In the genomic region with DNA sequence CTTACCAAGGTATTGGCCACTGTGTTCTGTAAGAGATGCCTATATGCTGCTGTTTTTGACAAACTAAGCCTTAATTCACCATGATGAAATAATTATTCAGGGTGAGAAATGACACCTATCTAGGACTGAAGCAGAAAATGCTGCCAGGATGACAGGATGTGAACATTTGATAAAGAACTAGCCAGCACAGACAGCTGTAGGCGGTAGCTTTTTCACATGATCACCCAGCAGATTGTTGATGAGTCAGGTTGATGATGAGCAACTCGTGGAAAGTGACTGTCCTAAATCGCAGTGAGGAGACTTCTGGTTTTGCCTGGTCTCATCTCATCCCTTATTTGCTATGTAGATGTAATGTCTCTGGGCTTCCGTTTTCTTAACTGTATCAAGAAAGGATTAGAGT, we compare ENCODE assay signal across 9 cellular contexts.
DNase-seq lines count a peak whose midpoint lies in the region; ATAC-seq lines count a peak whose summit lies in the region.
"Had no signal": no experiment of that assay in that cellular context is flagged by ENCODE, and none has a peak within 500 bp of the region (broad histone marks: within the 10 kb centered on the region; RNA-seq: fewer than 3 reads in every experiment).

No MANE protein-coding gene starts in this region.

- no peak overlapping the region for H3K4me2 ChIP-seq in mesendoderm (ENCODE audit: low read length)

- no peak overlapping the region for H3K56ac ChIP-seq in mesendoderm (ENCODE audit: low read length)

- no peak overlapping the region for H3K4me3 ChIP-seq in MG63
- H3K4me3 ChIP-seq in mesendoderm (ENCODE audit: low read length): no peak overlapping the region

- no peak overlapping the region for H4K8ac ChIP-seq in mesendoderm (ENCODE audit: low read depth, low read length)

- no peak overlapping the region for H2BK120ac ChIP-seq in mesendoderm (ENCODE audit: low read depth, low read length)

- H2AK5ac ChIP-seq in mesendoderm (ENCODE audit: low read length): no peak overlapping the region

- no peak overlapping the region for H4K5ac ChIP-seq in mesendoderm (ENCODE audit: low read length)

- no peak overlapping the region for H2BK5ac ChIP-seq in mesendoderm (ENCODE audit: low read length)

- ATAC-seq in GM18499 (IDR thresholded peaks at IDR 0.05; ENCODE audit: insufficient read depth, unreplicated experiment) (peak; percentile 94), GM21786 (IDR thresholded peaks at IDR 0.05; ENCODE audit: unreplicated experiment) (peak; percentile 90)
- ATAC-seq: naive thymus-derived CD8-positive, alpha-beta T cell had no signal

- no peak overlapping the region for H3K27ac ChIP-seq in mesendoderm (ENCODE audit: low read depth, low read length)

- WGBS in mesendoderm (ENCODE audit: extremely low coverage, insufficient coverage, low lambda C conversion rate): no CpG with 5 or more reads among the region's 4 CpGs

- no peak overlapping the region for H3K23ac ChIP-seq in mesendoderm (ENCODE audit: low read length)

- H3K9me3 ChIP-seq in MG63: no peaks in the 10 kb centered on the region

- H3K36me3 ChIP-seq in MG63 (no peaks in the 10 kb centered on the region), mesendoderm (ENCODE audit: control insufficient read depth, insufficient read depth, low read length) (no peaks in the 10 kb centered on the region)

- H3K4ac ChIP-seq in mesendoderm (ENCODE audit: low read depth, low read length): no peak overlapping the region

- H3K79me1 ChIP-seq in mesendoderm (ENCODE audit: low read length): peaks cover 2% of the 10 kb centered on the region

- H3K4me1 ChIP-seq in mesendoderm (ENCODE audit: control insufficient read depth, low read depth, low read length): no peaks in the 10 kb centered on the region

- H3K79me2 ChIP-seq in mesendoderm (ENCODE audit: control insufficient read depth, insufficient read depth, low read length): no peaks in the 10 kb centered on the region

- DNase-seq in MG63 (peak; percentile 54), mesendoderm (peak; percentile 63), NCI-H524 treated with DMSO at 0.1 percent for 48 hours (lab: John Stamatoyannopoulos, UW) (no peak), NCI-H2107 treated with DMSO at 0.1 percent for 48 hours (lab: John Stamatoyannopoulos, UW; ENCODE audit: unreplicated experiment) (no peak), NCI-H748 treated with DMSO at 0.1 percent for 48 hours (lab: John Stamatoyannopoulos, UW) (no peak)
- peak; percentile 2 for DNase-seq in activated naive CD8-positive, alpha-beta T cell treated with anti-CD3 and anti-CD28 coated beads, Interleukin-2, amount 50 U/mL, for 16 hours (ENCODE audit: low read depth, low spot score)

- no peak overlapping the region for H2BK15ac ChIP-seq in mesendoderm (replicated peaks; ENCODE audit: low read depth)

- H3K18ac ChIP-seq in mesendoderm (ENCODE audit: low read length): no peak overlapping the region

- H3K9ac ChIP-seq in mesendoderm (ENCODE audit: low read length): no peak overlapping the region

- H3K27me3 ChIP-seq in MG63 (no peaks in the 10 kb centered on the region), mesendoderm (ENCODE audit: insufficient read depth, low read length, poor library complexity) (no peaks in the 10 kb centered on the region)

Comparison
In these comparisons a context has a peak if more than half of its experiments do, and no peak if none do; other contexts are left out.
1. DNase-seq: peak in MG63 (single experiment), activated naive CD8-positive, alpha-beta T cell treated with anti-CD3 and anti-CD28 coated beads, Interleukin-2, amount 50 U/mL, for 16 hours (single experiment) and mesendoderm (single experiment); none in NCI-H524 treated with DMSO at 0.1 percent for 48 hours (single experiment), NCI-H2107 treated with DMSO at 0.1 percent for 48 hours (single experiment) and NCI-H748 treated with DMSO at 0.1 percent for 48 hours (single experiment).